In the genomic region with DNA sequence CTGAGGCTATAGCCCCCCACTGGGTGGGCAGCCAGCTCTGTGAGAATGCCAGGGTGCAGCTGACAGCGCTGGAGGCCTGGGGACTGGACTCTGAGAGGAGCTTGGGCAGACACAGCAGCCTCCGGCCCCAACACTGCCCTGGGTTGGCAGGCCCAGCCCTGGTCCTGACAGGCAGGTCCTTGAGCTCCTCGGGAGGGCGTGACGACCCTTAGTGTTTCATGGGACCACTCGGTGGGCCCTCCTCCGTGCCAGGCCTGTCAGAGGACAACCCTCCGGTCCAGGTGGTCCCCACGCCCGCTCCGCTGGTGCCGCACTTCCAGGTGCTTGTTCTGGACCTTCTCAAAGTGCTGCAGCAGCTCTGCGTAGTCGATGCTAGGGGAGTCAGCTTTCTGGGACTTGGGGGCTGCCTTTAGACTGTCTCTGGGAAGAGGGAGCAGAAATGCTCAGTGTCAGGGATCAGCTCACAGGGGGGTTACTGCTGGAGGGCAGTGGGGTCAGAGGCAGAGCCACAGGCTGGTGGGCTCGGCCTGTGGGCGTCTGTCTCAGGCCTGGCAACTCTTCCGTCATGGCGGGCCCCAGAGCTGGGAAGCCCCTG, we compare ENCODE assay signal across 13 cellular contexts. TPM values are rescaled to one million over a fixed set of nuclear protein-coding genes. Genes with fewer than 3 reads are reported as not detected.
DNase-seq lines count a peak whose midpoint lies in the region; ATAC-seq and TF ChIP-seq lines count a peak whose summit lies in the region.
"Had no signal": no experiment of that assay in that cellular context is flagged by ENCODE, and none has a peak within 500 bp of the region (broad histone marks: within the 10 kb centered on the region; RNA-seq: fewer than 3 reads in every experiment).

No MANE protein-coding gene starts in this region.

- no peak for DNase-seq in CD4-positive, alpha-beta T cell
- no peak for DNase-seq in hepatocyte (ENCODE audit: low spot score)
- no peak for DNase-seq in gastrocnemius medialis
- no peak for DNase-seq in Kasumi-1 (lab: John Stamatoyannopoulos, UW)
- DNase-seq in NCI-H2081 treated with DMSO at 0.1 percent for 48 hours (lab: John Stamatoyannopoulos, UW) = no peak
- no peak for DNase-seq in OCI-M2 (lab: John Stamatoyannopoulos, UW; ENCODE audit: unreplicated experiment)
- DNase-seq: activated B cell treated with CpG ODN at 0.5 μM for 24 hours; activated effector memory CD4-positive, alpha-beta T cell treated with anti-CD3 and anti-CD28 coated beads, Interleukin-2, amount 50 U/mL, for 16 hours; effector CD8-positive, alpha-beta T cell; NCI-H2029 had no signal

- TF ChIP-seq POLR2A in gastrocnemius medialis (IDR thresholded peaks at IDR 0.05) = no peak

- H3K27me3 ChIP-seq in CD4-positive, alpha-beta T cell (ENCODE audit: control insufficient read depth, insufficient read depth, low read length) = peaks cover 24% of the 10 kb centered on the region
- no peaks in the 10 kb centered on the region for H3K27me3 ChIP-seq in hepatocyte
- no peaks in the 10 kb centered on the region for H3K27me3 ChIP-seq in gastrocnemius medialis

- H3K4me2 ChIP-seq in hepatocyte = peak overlapping the region; percentile 29

- WGBS in hepatocyte (ENCODE audit: low lambda C conversion rate, missing lambda C conversion rate) = 89% methylated on average over 18 of the region's 18 CpGs

- POLR2A ChIA-PET in CD4-positive, alpha-beta T cell (lab: Charles Lee) = no interaction called here

- no peaks in the 10 kb centered on the region for H3K9me3 Mint-ChIP-seq in CD4-positive, alpha-beta T cell
- H3K9me3 Mint-ChIP-seq: activated B cell treated with CpG ODN at 0.5 μM for 24 hours had no signal

- no peak overlapping the region for H3K4me3 Mint-ChIP-seq in CD4-positive, alpha-beta T cell
- H3K4me3 Mint-ChIP-seq: CD14-positive monocyte had no signal

- peaks cover 22% of the 10 kb centered on the region for H4K20me1 ChIP-seq in hepatocyte (ENCODE audit: insufficient read depth, poor library complexity, severe bottlenecking)

- no peaks in the 10 kb centered on the region for H3K4me1 Mint-ChIP-seq in CD4-positive, alpha-beta T cell (ENCODE audit: low read depth)

- H3K4me1 ChIP-seq in hepatocyte (ENCODE audit: insufficient read depth) (peaks cover 74% of the 10 kb centered on the region), gastrocnemius medialis (peaks cover 86 to 90% of the 10 kb centered on the region in 2 donors)

- no peaks in the 10 kb centered on the region for H3K9me3 ChIP-seq in CD4-positive, alpha-beta T cell (ENCODE audit: control insufficient read depth, low read length)
- no peaks in the 10 kb centered on the region for H3K9me3 ChIP-seq in hepatocyte (ENCODE audit: low read depth)
- H3K9me3 ChIP-seq in gastrocnemius medialis = no peaks in the 10 kb centered on the region

- H3K4me3 ChIP-seq in hepatocyte (no peak overlapping the region), gastrocnemius medialis (no peak overlapping the region)

- intact Hi-C loops in CD4-positive, alpha-beta T cell (cut with DNase I, micrococcal nuclease) = no loop called here
- intact Hi-C loops in gastrocnemius medialis (cut with DNase I; ENCODE audit: low total_unique reads) = loop anchor here (1.0 kb wide), 1 partner anchor 51 kb away; no protein-coding TSS in a partner anchor

- no peak for TF ChIP-seq CTCF in CD4-positive, alpha-beta T cell (IDR thresholded peaks at IDR 0.05)
- TF ChIP-seq CTCF in hepatocyte (IDR thresholded peaks at IDR 0.05; ENCODE audit: poor library complexity) (no peak), gastrocnemius medialis (IDR thresholded peaks at IDR 0.05 in 4 of 5, conservative IDR thresholded peaks at IDR 0.05 in 1 of 5) (no peak)

- no peak overlapping the region for H2AFZ ChIP-seq in hepatocyte

- in situ Hi-C loops in gastrocnemius medialis (cut with MboI; ENCODE audit: low sequenced_read_pairs in 4 of 4) = loop anchor here in 2 of 4 donors (10.0 kb wide), 2 partner anchors 47 to 77 kb away; no protein-coding TSS in a partner anchor

- CTCF ChIA-PET in CD4-positive, alpha-beta T cell (lab: Charles Lee) = interaction anchor here (1.4 kb wide), 1 partner anchor 83 kb away, joined by 3 read pairs; no protein-coding TSS in a partner anchor

- peak overlapping the region; percentile 53 for H3K27ac Mint-ChIP-seq in CD4-positive, alpha-beta T cell
- H3K27ac Mint-ChIP-seq: activated B cell treated with CpG ODN at 0.5 μM for 24 hours had no signal

- no peak overlapping the region for H3K27ac ChIP-seq in CD4-positive, alpha-beta T cell (ENCODE audit: low read depth, low read length)
- peak overlapping the region; percentile 76 for H3K27ac ChIP-seq in angular gyrus (ENCODE audit: low read depth, low read length)
- peak overlapping the region; percentile 93 for H3K27ac ChIP-seq in hepatocyte
- H3K27ac ChIP-seq in gastrocnemius medialis = peak overlapping the region; percentile 88 to 97 (median 94)

- H3K9me2 ChIP-seq in hepatocyte (replicated peaks; ENCODE audit: insufficient read depth) = no peaks in the 10 kb centered on the region

- no peaks in the 10 kb centered on the region for H3K36me3 Mint-ChIP-seq in CD4-positive, alpha-beta T cell (ENCODE audit: low read depth)

- peaks cover 10% of the 10 kb centered on the region for H3K27me3 Mint-ChIP-seq in CD4-positive, alpha-beta T cell

- H3K36me3 ChIP-seq in hepatocyte (replicated peaks; ENCODE audit: insufficient read depth, low read depth) = no peaks in the 10 kb centered on the region
- no peaks in the 10 kb centered on the region for H3K36me3 ChIP-seq in gastrocnemius medialis

- no peak for ATAC-seq in CD4-positive, alpha-beta T cell (ENCODE audit: poor library complexity)
- ATAC-seq in gastrocnemius medialis (no peak), GM19467 (IDR thresholded peaks at IDR 0.05; ENCODE audit: unreplicated experiment) (no peak)

- peaks cover 27% of the 10 kb centered on the region for H3K79me2 ChIP-seq in hepatocyte

RNA-seq across cellular contexts. Expression of gene MTSS2, which starts 1.9 kb away (rescaled TPM):
- 10 to 100 TPM; 15.4 to 16.4 TPM for total RNA-seq in CD4-positive, alpha-beta T cell
- total RNA-seq in hepatocyte (16.1 and 19.6 TPM in 2 replicates), gastrocnemius medialis (100 to 1,000 TPM in 1 of 4 donors, 10 to 100 TPM in 3; 42.6 to 160 (median 93.9) TPM)
- polyA plus RNA-seq in hepatocyte = 10.4 and 16.5 TPM in 2 replicates
- polyA plus RNA-seq: CD14-positive monocyte had no signal

RNA-seq across cellular contexts. Expression of gene IL34, which starts 41.4 kb away (rescaled TPM):
- under 1 TPM; 0.84 to 0.88 TPM for total RNA-seq in CD4-positive, alpha-beta T cell
- total RNA-seq in hepatocyte (2.2 TPM in 2 replicates), gastrocnemius medialis (10 to 100 TPM in 3 of 4 donors, under 1 TPM in 1; 0.71 to 93.0 (median 22.1) TPM)
- 0.48 and 2.6 TPM in 2 replicates for polyA plus RNA-seq in hepatocyte
- polyA plus RNA-seq: CD14-positive monocyte had no signal
